9 cellular contexts compared by ENCODE assay signal in genomic region chr3:25604107-25604805, GRCh38.
DNase-seq lines count a peak whose midpoint lies in the region; ATAC-seq and TF ChIP-seq lines count a peak whose summit lies in the region.
"Had no signal": no experiment of that assay in that cellular context is flagged by ENCODE, and none has a peak within 500 bp of the region (broad histone marks: within the 10 kb centered on the region; RNA-seq: fewer than 3 reads in every experiment).

No MANE protein-coding gene starts in this region.

- 79 to 82% methylated on average over 5 of the region's 5 CpGs for WGBS in testis, 2 donors

- no peak overlapping the region for H3K4me3 Mint-ChIP-seq in activated T-cell treated with anti-CD3 and anti-CD28 coated beads, Interleukin-2, amount 50 U/mL, for 4 hours
- H3K4me3 Mint-ChIP-seq in WTC11: no peak overlapping the region

- no peak for DNase-seq in activated T-cell treated with anti-CD3 and anti-CD28 coated beads, Interleukin-2, amount 50 U/mL, for 4 hours
- DNase-seq in activated T-cell treated with anti-CD3 and anti-CD28 coated beads for 4 hours: no peak
- DNase-seq in left ventricle myocardium inferior: no peak
- no peak for DNase-seq in tibial artery
- DNase-seq in testis: no peak
- no peak for DNase-seq in WTC11 (ENCODE audit: low spot score)

- peaks cover 78% of the 10 kb centered on the region for H3K36me3 ChIP-seq in left ventricle myocardium inferior
- H3K36me3 ChIP-seq in tibial artery: peaks cover 35 to 60% (median 52%) of the 10 kb centered on the region in 3 donors
- H3K36me3 ChIP-seq in testis (ENCODE audit: low read depth, missing control alignments): no peaks in the 10 kb centered on the region

- H3K27me3 ChIP-seq in left ventricle myocardium inferior (ENCODE audit: low read depth) (no peaks in the 10 kb centered on the region), tibial artery (no peaks in the 10 kb centered on the region), testis (no peaks in the 10 kb centered on the region)
- H3K27me3 ChIP-seq: BLaER1 had no signal

- H3K27ac Mint-ChIP-seq in WTC11: no peak overlapping the region

- peaks cover 28% of the 10 kb centered on the region for H3K4me1 ChIP-seq in left ventricle myocardium inferior
- H3K4me1 ChIP-seq in tibial artery: peaks cover 0 to 22% (median 9%) of the 10 kb centered on the region in 4 donors
- H3K4me1 ChIP-seq in testis: no peaks in the 10 kb centered on the region
- H3K4me1 ChIP-seq: BLaER1 had no signal

- no peaks in the 10 kb centered on the region for H3K4me1 Mint-ChIP-seq in activated T-cell treated with anti-CD3 and anti-CD28 coated beads, Interleukin-2, amount 50 U/mL, for 4 hours (ENCODE audit: low read depth)
- H3K4me1 Mint-ChIP-seq in WTC11: no peaks in the 10 kb centered on the region

- H3K27ac ChIP-seq in left ventricle myocardium inferior (replicated peaks) (peak overlapping the region; percentile 65), tibial artery (peak overlapping the region; percentile 17 to 50), testis (no peak overlapping the region)
- H3K27ac ChIP-seq: BLaER1 had no signal

- TF ChIP-seq POLR2A in testis (IDR thresholded peaks at IDR 0.05): no peak

- H3K9me3 Mint-ChIP-seq in activated T-cell treated with anti-CD3 and anti-CD28 coated beads, Interleukin-2, amount 50 U/mL, for 4 hours: no peaks in the 10 kb centered on the region
- H3K9me3 Mint-ChIP-seq in WTC11: no peaks in the 10 kb centered on the region

- peak; percentile 30 to 41 for ATAC-seq in activated T-cell treated with anti-CD3 and anti-CD28 coated beads, Interleukin-2, amount 50 U/mL, for 4 hours
- peak; percentile 91 for ATAC-seq in SK-N-SH treated with all-trans-retinoic acid at 6 μM for 48 hours
- ATAC-seq in WTC11: no peak
- ATAC-seq in GM21723 (IDR thresholded peaks at IDR 0.05; ENCODE audit: unreplicated experiment): no peak

- POLR2A ChIA-PET in WTC11 (lab: Charles Lee): no interaction called here

- TF ChIP-seq CTCF in left ventricle myocardium inferior (IDR thresholded peaks at IDR 0.05; ENCODE audit: borderline replicate concordance) (no peak), tibial artery (IDR thresholded peaks at IDR 0.05) (no peak), testis (IDR thresholded peaks at IDR 0.05) (no peak), WTC11 (IDR thresholded peaks at IDR 0.05) (no peak)

- H3K27me3 Mint-ChIP-seq in activated T-cell treated with anti-CD3 and anti-CD28 coated beads, Interleukin-2, amount 50 U/mL, for 4 hours (ENCODE audit: low read depth): no peaks in the 10 kb centered on the region
- no peaks in the 10 kb centered on the region for H3K27me3 Mint-ChIP-seq in WTC11 (ENCODE audit: low read depth)

- H3K9me3 ChIP-seq in left ventricle myocardium inferior (replicated peaks) (no peaks in the 10 kb centered on the region), tibial artery (no peaks in the 10 kb centered on the region), testis (no peaks in the 10 kb centered on the region)
- H3K9me3 ChIP-seq: BLaER1 had no signal

- intact Hi-C loops in left ventricle myocardium inferior (cut with micrococcal nuclease) (no loop called here), tibial artery (cut with DNase I; ENCODE audit: low total_unique reads) (no loop called here), testis (cut with DNase I; ENCODE audit: low total_unique reads) (no loop called here)

- peaks cover 28% of the 10 kb centered on the region for H3K36me3 Mint-ChIP-seq in activated T-cell treated with anti-CD3 and anti-CD28 coated beads, Interleukin-2, amount 50 U/mL, for 4 hours (ENCODE audit: insufficient read depth)
- H3K36me3 Mint-ChIP-seq in WTC11: peaks cover 66% of the 10 kb centered on the region

- H3K4me3 ChIP-seq in left ventricle myocardium inferior (no peak overlapping the region), tibial artery (no peak overlapping the region), testis (no peak overlapping the region)
- H3K4me3 ChIP-seq: BLaER1 had no signal

- CTCF ChIA-PET in WTC11 (lab: Charles Lee): interaction anchor here (1.9 kb wide), 1 partner anchor 10 kb away, joined by 5 read pairs; no protein-coding TSS in a partner anchor

TF ChIP-seq in SK-N-SH treated with all-trans-retinoic acid at 6 μM for 48 hours, 23 proteins besides CTCF, POLR2A, EP300 and RAD21:
- TF ChIP-seq ISL1 (CRISPR knock-in tag; IDR thresholded peaks at IDR 0.05): peak; percentile 38
- no peak for TF ChIP-seq GLIS3 (CRISPR knock-in tag; IDR thresholded peaks at IDR 0.05)
- TF ChIP-seq ZC3H10 (CRISPR knock-in tag; IDR thresholded peaks at IDR 0.05): no peak

TF ChIP-seq in WTC11, 78 proteins besides CTCF, POLR2A, EP300 and RAD21 (continues in another document):
- TF ChIP-seq SOX15 (CRISPR knock-in tag; IDR thresholded peaks at IDR 0.05) (no peak), NR1H2 (CRISPR knock-in tag; IDR thresholded peaks at IDR 0.05) (no peak), MYBL2 (CRISPR knock-in tag; IDR thresholded peaks at IDR 0.05) (no peak), MAX (CRISPR knock-in tag; IDR thresholded peaks at IDR 0.05) (no peak), GTF2I (CRISPR knock-in tag; conservative IDR thresholded peaks at IDR 0.05) (no peak), ZNF232 (CRISPR knock-in tag; IDR thresholded peaks at IDR 0.05) (no peak), ZNF219 (CRISPR knock-in tag; IDR thresholded peaks at IDR 0.05; ENCODE audit: borderline replicate concordance) (no peak), NFE2L1 (CRISPR knock-in tag; IDR thresholded peaks at IDR 0.05) (no peak), CBFB (CRISPR knock-in tag; IDR thresholded peaks at IDR 0.05; ENCODE audit: low read depth) (no peak), JUN (CRISPR knock-in tag; IDR thresholded peaks at IDR 0.05) (no peak), E2F1 (CRISPR knock-in tag; IDR thresholded peaks at IDR 0.05) (no peak), SMAD3 (CRISPR knock-in tag; IDR thresholded peaks at IDR 0.05; ENCODE audit: borderline replicate concordance) (no peak), ESRRA (CRISPR knock-in tag; IDR thresholded peaks at IDR 0.05; ENCODE audit: borderline replicate concordance) (no peak), ZNF532 (CRISPR knock-in tag; IDR thresholded peaks at IDR 0.05; ENCODE audit: borderline replicate concordance) (no peak), PRRX2 (CRISPR knock-in tag; IDR thresholded peaks at IDR 0.05) (no peak), ATF2 (CRISPR knock-in tag; IDR thresholded peaks at IDR 0.05; ENCODE audit: borderline replicate concordance, low read depth) (no peak), ZNF416 (CRISPR knock-in tag; IDR thresholded peaks at IDR 0.05) (no peak), SMAD4 (CRISPR knock-in tag; IDR thresholded peaks at IDR 0.05) (no peak)

Comparison
In these comparisons a context has a peak if more than half of its experiments do, and no peak if none do; other contexts are left out.
1. ATAC-seq: peak in activated T-cell treated with anti-CD3 and anti-CD28 coated beads, Interleukin-2, amount 50 U/mL, for 4 hours (2 of 2) and SK-N-SH treated with all-trans-retinoic acid at 6 μM for 48 hours (single experiment); none in WTC11 (single experiment) and GM21723 (single experiment).
2. H3K27ac ChIP-seq: peak in left ventricle myocardium inferior (single experiment) and tibial artery (2 of 2); none in testis (0 of 2).